Comparison of ENCODE assay signal across 8 cellular contexts in the genomic region with DNA sequence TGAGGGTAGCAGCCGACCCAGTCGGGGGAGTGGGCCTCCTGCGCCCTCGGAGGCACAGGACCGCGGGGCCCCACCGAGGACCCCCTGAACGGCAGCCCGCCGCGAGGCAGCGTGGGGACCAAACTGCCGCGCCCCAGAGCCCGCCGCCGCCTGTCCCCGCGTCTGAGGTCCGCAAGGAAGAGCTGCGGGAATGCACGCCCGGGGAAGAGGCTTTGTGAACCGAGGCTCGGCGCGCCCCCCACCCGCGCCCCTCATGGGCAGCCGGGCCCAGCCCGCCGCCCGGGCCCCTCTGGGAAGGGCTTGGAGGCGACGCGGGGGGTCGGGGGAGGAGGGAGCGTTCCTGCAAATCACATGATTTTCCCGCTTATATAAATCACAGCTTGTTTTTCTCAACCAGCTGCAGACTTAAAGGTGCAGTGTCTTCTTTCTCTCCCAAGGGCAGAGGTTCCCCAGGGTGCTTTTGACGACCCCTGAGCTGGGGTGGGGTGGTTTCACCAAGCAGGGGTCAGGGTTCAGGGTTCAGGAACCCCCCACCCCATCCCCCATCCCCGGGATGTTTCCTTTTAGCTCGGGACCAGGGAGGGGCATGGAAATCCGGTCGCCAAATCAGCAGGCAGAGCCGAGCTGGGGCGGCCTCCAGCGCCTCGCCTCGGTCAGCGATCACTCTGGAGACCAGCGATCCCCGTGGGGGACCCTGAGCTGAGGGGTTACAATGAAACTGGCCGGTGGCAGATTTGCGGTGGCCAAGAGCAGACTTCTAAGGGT. TPM values are rescaled to one million over a fixed set of nuclear protein-coding genes. Genes with fewer than 3 reads are reported as not detected.
DNase-seq lines count a peak whose midpoint lies in the region; ATAC-seq and TF ChIP-seq lines count a peak whose summit lies in the region.

No MANE protein-coding gene starts in this region.

- no TSS peak for BruUV-seq in Calu3 (replicated peaks; lab: Mats Ljungman, UMichigan)

- peak overlapping the region; percentile 37 for H3K4me3 ChIP-seq in fibroblast of mammary gland (ENCODE audit: control insufficient read depth, low read depth, low read length)
- H3K4me3 ChIP-seq in mucosa of rectum (ENCODE audit: low read length in 2 of 2): peak overlapping the region; percentile 60 to 69

- no peak for ATAC-seq in activated CD8-positive, alpha-beta T cell treated with anti-CD3 and anti-CD28 coated beads, Interleukin-2, amount 10 ng/mL, durations not matched to agents 7 days and 5 days

- H3K9me3 Mint-ChIP-seq in Calu3 (ENCODE audit: low read depth, unreplicated experiment): no peaks in the 10 kb centered on the region
- H3K9me3 Mint-ChIP-seq in activated CD8-positive, alpha-beta T cell treated with anti-CD3 and anti-CD28 coated beads, Interleukin-2, amount 10 ng/mL, durations not matched to agents 7 days and 5 days (ENCODE audit: insufficient read depth): no peaks in the 10 kb centered on the region

- intact Hi-C loops in Calu3 (cut with micrococcal nuclease; ENCODE audit: unreplicated experiment): no loop called here

- peak overlapping the region; percentile 45 for H3K27ac Mint-ChIP-seq in Calu3 (ENCODE audit: unreplicated experiment)
- no peak overlapping the region for H3K27ac Mint-ChIP-seq in activated CD8-positive, alpha-beta T cell treated with anti-CD3 and anti-CD28 coated beads, Interleukin-2, amount 10 ng/mL, durations not matched to agents 7 days and 5 days

- H3K4me1 Mint-ChIP-seq in Calu3 (ENCODE audit: low read depth, unreplicated experiment): peaks cover 44% of the 10 kb centered on the region
- peaks cover 46% of the 10 kb centered on the region for H3K4me1 Mint-ChIP-seq in activated CD8-positive, alpha-beta T cell treated with anti-CD3 and anti-CD28 coated beads, Interleukin-2, amount 10 ng/mL, durations not matched to agents 7 days and 5 days (ENCODE audit: low read depth)

- H3K4me3 Mint-ChIP-seq in Calu3 (ENCODE audit: low read depth, unreplicated experiment): peak overlapping the region; percentile 71
- peak overlapping the region; percentile 54 for H3K4me3 Mint-ChIP-seq in activated CD8-positive, alpha-beta T cell treated with anti-CD3 and anti-CD28 coated beads, Interleukin-2, amount 10 ng/mL, durations not matched to agents 7 days and 5 days

- H3K36me3 ChIP-seq in mucosa of rectum (ENCODE audit: control insufficient read depth in 2 of 2, insufficient read depth in 2 of 2, low read length in 2 of 2): no peaks in the 10 kb centered on the region

- DNase-seq in Calu3 (peak; percentile 53), LHCN-M2 (ENCODE audit: low read depth) (peak; percentile 58), fibroblast of mammary gland (ENCODE audit: low read depth) (peak; percentile 75), ureter (ENCODE audit: low spot score) (peak; percentile 81), SHP77 treated with DMSO at 0.1 percent for 48 hours (lab: John Stamatoyannopoulos, UW) (no peak), cortex of kidney (lab: John Stamatoyannopoulos, UW) (no peak)
- no peak for DNase-seq in activated CD8-positive, alpha-beta T cell treated with anti-CD3 and anti-CD28 coated beads, Interleukin-2, amount 10 ng/mL, durations not matched to agents 7 days and 5 days

- CTCF ChIA-PET in Calu3 (lab: Charles Lee): interaction anchor here (0.6 to 2.0 kb wide), 11 partner anchors 10 to 137 kb away, joined by 3 to 7 read pairs (median 4); no protein-coding TSS in a partner anchor
- CTCF ChIA-PET in activated CD8-positive, alpha-beta T cell treated with anti-CD3 and anti-CD28 coated beads, Interleukin-2, amount 10 ng/mL, durations not matched to agents 7 days and 5 days (lab: Charles Lee): interaction anchor here (0.9 to 6.6 kb wide), 15 partner anchors 8 to 140 kb away, joined by 3 to 57 read pairs (median 8); partner anchors contain the start of gene TSFM

- H3K27ac ChIP-seq in mucosa of rectum (ENCODE audit: low read depth in 2 of 2, low read length in 2 of 2): peak overlapping the region; percentile 77 to 92

- peaks cover 6% of the 10 kb centered on the region for H3K36me3 Mint-ChIP-seq in Calu3 (ENCODE audit: insufficient read depth, unreplicated experiment)
- H3K36me3 Mint-ChIP-seq in activated CD8-positive, alpha-beta T cell treated with anti-CD3 and anti-CD28 coated beads, Interleukin-2, amount 10 ng/mL, durations not matched to agents 7 days and 5 days (ENCODE audit: low read depth): no peaks in the 10 kb centered on the region

- peaks cover 54 to 66% of the 10 kb centered on the region in 2 donors for H3K4me1 ChIP-seq in mucosa of rectum (ENCODE audit: control insufficient read depth in 2 of 2, insufficient read depth in 2 of 2, low read length in 2 of 2)

- no peaks in the 10 kb centered on the region for H3K27me3 ChIP-seq in mucosa of rectum (ENCODE audit: control insufficient read depth in 2 of 2, insufficient read depth in 2 of 2, low read length in 2 of 2)

- H3K9ac ChIP-seq in mucosa of rectum (ENCODE audit: low read depth in 1 of 2, low read length in 2 of 2): peak overlapping the region; percentile 68 to 89

- TF ChIP-seq CTCF in Calu3 (IDR thresholded peaks at IDR 0.05; ENCODE audit: unreplicated experiment) (no peak), fibroblast of mammary gland (conservative IDR thresholded peaks at IDR 0.05; ENCODE audit: control insufficient read depth, insufficient read depth, low read depth, low read length) (peak; percentile 29)

- H3K27me3 Mint-ChIP-seq in Calu3 (ENCODE audit: unreplicated experiment): no peaks in the 10 kb centered on the region
- peaks cover 7% of the 10 kb centered on the region for H3K27me3 Mint-ChIP-seq in activated CD8-positive, alpha-beta T cell treated with anti-CD3 and anti-CD28 coated beads, Interleukin-2, amount 10 ng/mL, durations not matched to agents 7 days and 5 days (ENCODE audit: low read depth)

- no peaks in the 10 kb centered on the region for H3K9me3 ChIP-seq in mucosa of rectum (ENCODE audit: control insufficient read depth in 2 of 2, low read length in 2 of 2)

- POLR2A ChIA-PET in activated CD8-positive, alpha-beta T cell treated with anti-CD3 and anti-CD28 coated beads, Interleukin-2, amount 10 ng/mL, durations not matched to agents 7 days and 5 days (lab: Charles Lee): interaction anchor here (0.5 to 1.1 kb wide), 3 partner anchors 15 to 60 kb away, joined by 3 read pairs; no protein-coding TSS in a partner anchor

RNA-seq across cellular contexts. Expression of gene ATP23, which starts 44.7 kb away (rescaled TPM):
- 10.7 and 12.8 TPM in 2 replicates for total RNA-seq in Calu3 (2022)
- 6.8 and 13.9 TPM in 2 replicates for total RNA-seq in LHCN-M2 (2014; rRNA removed)
- 5.6 TPM for polyA plus RNA-seq in LHCN-M2 (2012)
- total RNA-seq in activated CD8-positive, alpha-beta T cell treated with anti-CD3 and anti-CD28 coated beads, Interleukin-2, amount 10 ng/mL, durations not matched to agents 7 days and 5 days: 10 to 100 TPM; 19.3 to 21.3 TPM
- total RNA-seq in ureter: 8.5 TPM

RNA-seq across cellular contexts. Expression of gene CTDSP2, which starts 50.1 kb away (rescaled TPM):
- 117 and 119 TPM in 2 replicates for total RNA-seq in Calu3 (2022)
- total RNA-seq in LHCN-M2 (2014; rRNA removed): 24.3 and 31.9 TPM in 2 replicates
- 47.8 TPM for polyA plus RNA-seq in LHCN-M2 (2012)
- 100 to 1,000 TPM; 100 to 114 TPM for total RNA-seq in activated CD8-positive, alpha-beta T cell treated with anti-CD3 and anti-CD28 coated beads, Interleukin-2, amount 10 ng/mL, durations not matched to agents 7 days and 5 days
- 130 TPM for total RNA-seq in ureter

Comparison
In these comparisons a context has a peak if more than half of its experiments do, and no peak if none do; other contexts are left out.
1. DNase-seq: peak in Calu3 (single experiment), LHCN-M2 (single experiment), fibroblast of mammary gland (single experiment) and ureter (single experiment); none in activated CD8-positive, alpha-beta T cell treated with anti-CD3 and anti-CD28 coated beads, Interleukin-2, amount 10 ng/mL, durations not matched to agents 7 days and 5 days (single experiment), SHP77 treated with DMSO at 0.1 percent for 48 hours (single experiment) and cortex of kidney (single experiment).